ENCODE assay signal across 18 cellular contexts in genomic region chrX:132120913-132121312, GRCh38. TPM values are rescaled to one million over a fixed set of nuclear protein-coding genes. Genes with fewer than 3 reads are reported as not detected.
DNase-seq lines count a peak whose midpoint lies in the region; ATAC-seq, FAIRE-seq and TF ChIP-seq lines count a peak whose summit lies in the region.
"Had no signal": no experiment of that assay in that cellular context is flagged by ENCODE, and none has a peak within 500 bp of the region (broad histone marks: within the 10 kb centered on the region; RNA-seq: fewer than 3 reads in every experiment).

No MANE protein-coding gene starts in this region.

- H2BK120ac ChIP-seq in neuronal stem cell (ENCODE audit: low read depth, low read length), result no peak overlapping the region

- CTCF ChIA-PET in K562 (lab: Yijun Ruan, JAX; ENCODE audit: low intra/inter-chr PET ratio), result no interaction called here

- H3K36me3 ChIP-seq in K562 (ENCODE audit: control insufficient read depth, insufficient read depth, low read length) (no peaks in the 10 kb centered on the region), neuronal stem cell (replicated peaks in 1 of 2; ENCODE audit: control insufficient read depth in 2 of 2, insufficient read depth in 2 of 2, low read length in 2 of 2) (no peaks in the 10 kb centered on the region), uterus (no peaks in the 10 kb centered on the region)

- H3K4me2 ChIP-seq in K562 (ENCODE audit: insufficient read depth, low read length), result no peak overlapping the region
- no peak overlapping the region for H3K4me2 ChIP-seq in neuronal stem cell (ENCODE audit: insufficient read depth, low read length, poor library complexity, severe bottlenecking)

- TF ChIP-seq CTCF in C4-2B (conservative IDR thresholded peaks at IDR 0.05) (no peak), K562 (IDR thresholded peaks at IDR 0.05 in 2 of 3, conservative IDR thresholded peaks at IDR 0.05 in 1 of 3; ENCODE audit: insufficient read depth in 2 of 3, low read depth in 1 of 3, low read length in 3 of 3) (no peak), uterus (IDR thresholded peaks at IDR 0.05) (no peak)

- no peak for FAIRE-seq in K562 (lab: Jason Lieb, UNC)
- FAIRE-seq: A204.1, H54 had no signal

- H2AFZ ChIP-seq in K562 (ENCODE audit: low read depth, low read length), result no peak overlapping the region
- no peak overlapping the region for H2AFZ ChIP-seq in neuronal stem cell (ENCODE audit: low read length)
- H2AFZ ChIP-seq: GM23248 had no signal

- H3K14ac ChIP-seq in neuronal stem cell (ENCODE audit: low read length), result no peak overlapping the region

- TF ChIP-seq EP300 in K562 (IDR thresholded peaks at IDR 0.05; ENCODE audit: low read length), result no peak

- H4K91ac ChIP-seq in neuronal stem cell (ENCODE audit: low read depth, low read length, poor library complexity), result no peak overlapping the region

- TF ChIP-seq RAD21 in K562 (CRISPR knock-in tag; conservative IDR thresholded peaks at IDR 0.05 in 1 of 2, IDR thresholded peaks at IDR 0.05 in 1 of 2), result no peak

- 3% methylated on average over 3 of the region's 4 CpGs for WGBS in K562 (ENCODE audit: insufficient coverage, low coverage, missing lambda C conversion rate)
- whole genome bisulfite sequencing in neuronal stem cell (ENCODE audit: extremely low coverage in 2 of 2, insufficient read length in 2 of 2, insufficient replicate concordance in 1 of 2), 2 donors, result no CpG with 5 or more reads among the region's 4 CpGs

- H3K4me3 ChIP-seq in K562, result no peak overlapping the region
- no peak overlapping the region for H3K4me3 ChIP-seq in neuronal stem cell (ENCODE audit: low read length in 2 of 2)
- no peak overlapping the region for H3K4me3 ChIP-seq in uterus
- H3K4me3 ChIP-seq: GM23248 had no signal

- DNase-seq in K562 (ENCODE audit: extremely low read depth in 1 of 4, low spot score in 3 of 4) (no peak), neuronal stem cell (ENCODE audit: low spot score) (no peak), uterus (no peak), NCI-H1694 (lab: John Stamatoyannopoulos, UW) (no peak)
- DNase-seq in activated naive CD4-positive, alpha-beta T cell treated with anti-CD3 and anti-CD28 coated beads, Interleukin-2, amount 50 U/mL, for 72 hours (ENCODE audit: low spot score in 2 of 2), result no peak
- DNase-seq: Caco-2; CD8-positive, alpha-beta memory T cell; DND-41; GDM1; GM23248; IMR-90 had no signal

- no peak overlapping the region for H2BK5ac ChIP-seq in neuronal stem cell (ENCODE audit: low read length)

- H3K27ac ChIP-seq in C4-2B (peak overlapping the region; percentile 51), K562 (ENCODE audit: extremely low read depth, low read depth, low read length) (no peak overlapping the region), neuronal stem cell (replicated peaks; ENCODE audit: low read length) (peak overlapping the region; percentile 94), uterus (peak overlapping the region; percentile 72 to 75)
- H3K27ac ChIP-seq: GM23248 had no signal

- POLR2A ChIA-PET in K562 (lab: Yijun Ruan, JAX), result no interaction called here

- H3K4ac ChIP-seq in neuronal stem cell (ENCODE audit: low read length), result no peak overlapping the region

- H3K9me1 ChIP-seq in K562 (ENCODE audit: control insufficient read depth, insufficient read depth, low read length), result no peaks in the 10 kb centered on the region

- no peaks in the 10 kb centered on the region for H3K36me3 Mint-ChIP-seq in activated naive CD4-positive, alpha-beta T cell treated with anti-CD3 and anti-CD28 coated beads, Interleukin-2, amount 50 U/mL, for 72 hours
- H3K36me3 Mint-ChIP-seq: CD8-positive, alpha-beta memory T cell had no signal

- no peak overlapping the region for H3K23ac ChIP-seq in neuronal stem cell (ENCODE audit: low read depth, low read length, poor library complexity)

- no peaks in the 10 kb centered on the region for H3K79me1 ChIP-seq in neuronal stem cell (ENCODE audit: low read depth, low read length)

- H3K9me3 Mint-ChIP-seq in activated naive CD4-positive, alpha-beta T cell treated with anti-CD3 and anti-CD28 coated beads, Interleukin-2, amount 50 U/mL, for 72 hours, result no peaks in the 10 kb centered on the region
- H3K9me3 Mint-ChIP-seq: CD8-positive, alpha-beta memory T cell had no signal

- H3K9ac ChIP-seq in K562 (ENCODE audit: insufficient read depth in 1 of 2, low read depth in 2 of 2, low read length in 2 of 2) (no peak overlapping the region), neuronal stem cell (ENCODE audit: low read depth, low read length, poor library complexity) (no peak overlapping the region)
- H3K9ac ChIP-seq: GM23248 had no signal

- TF ChIP-seq POLR2A in K562 (conservative IDR thresholded peaks at IDR 0.05) (no peak), uterus (IDR thresholded peaks at IDR 0.05) (no peak)

- BruUV-seq in K562 (replicated peaks; lab: Mats Ljungman, UMichigan), result no TSS peak

- no peak overlapping the region for H3K27ac Mint-ChIP-seq in activated naive CD4-positive, alpha-beta T cell treated with anti-CD3 and anti-CD28 coated beads, Interleukin-2, amount 50 U/mL, for 72 hours
- H3K27ac Mint-ChIP-seq: CD8-positive, alpha-beta memory T cell had no signal

- no peaks in the 10 kb centered on the region; a peak in 1 of 5 replicates for H3K4me1 ChIP-seq in K562 (replicated peaks in 1 of 2; ENCODE audit: control insufficient read depth in 2 of 2, insufficient read depth in 2 of 2, low read length in 2 of 2)
- H3K4me1 ChIP-seq in neuronal stem cell (ENCODE audit: control insufficient read depth in 2 of 2, insufficient read depth in 1 of 2, low read depth in 1 of 2, low read length in 2 of 2), result peaks cover 5 to 12% of the 10 kb centered on the region in 2 donors
- H3K4me1 ChIP-seq in uterus, result no peaks in the 10 kb centered on the region

- intact Hi-C loops in K562 (cut with micrococcal nuclease), result no loop called here
- intact Hi-C loops in uterus (cut with DNase I; ENCODE audit: low total_unique reads), result no loop called here

- no peaks in the 10 kb centered on the region for H4K20me1 ChIP-seq in K562 (replicated peaks; ENCODE audit: control insufficient read depth, insufficient read depth, low read length)

- H2BK12ac ChIP-seq in neuronal stem cell (ENCODE audit: low read length), result no peak overlapping the region

- no peak overlapping the region for H2AK5ac ChIP-seq in neuronal stem cell (ENCODE audit: low read depth, low read length)

- H3K9me3 ChIP-seq in K562 (replicated peaks; ENCODE audit: control insufficient read depth, insufficient read depth, low read depth, low read length) (no peaks in the 10 kb centered on the region), neuronal stem cell (replicated peaks in 1 of 2; ENCODE audit: control insufficient read depth in 2 of 2, insufficient read depth in 1 of 2, low read depth in 1 of 2, low read length in 2 of 2) (no peaks in the 10 kb centered on the region), uterus (no peaks in the 10 kb centered on the region)
- H3K9me3 ChIP-seq: Caco-2 had no signal

- no peaks in the 10 kb centered on the region for H3K79me2 ChIP-seq in K562 (ENCODE audit: control insufficient read depth, insufficient read depth, low read length)

- no peak overlapping the region for H3K18ac ChIP-seq in neuronal stem cell (ENCODE audit: low read length)

- no peak overlapping the region for H2BK15ac ChIP-seq in neuronal stem cell (ENCODE audit: low read length)

- in situ Hi-C loops in K562 (cut with MboI), result no loop called here

- H3K27me3 ChIP-seq in K562 (ENCODE audit: control insufficient read depth in 2 of 2, insufficient read depth in 2 of 2, low read length in 2 of 2), result no peaks in the 10 kb centered on the region; a peak in 1 of 5 replicates
- H3K27me3 ChIP-seq in neuronal stem cell (ENCODE audit: control insufficient read depth in 3 of 3, insufficient read depth in 3 of 3, low read depth in 1 of 3, low read length in 3 of 3), result peaks cover 0 to 29% (median 0%) of the 10 kb centered on the region in 3 experiments
- no peaks in the 10 kb centered on the region for H3K27me3 ChIP-seq in uterus

- no peak for ATAC-seq in K562
- ATAC-seq in GM18907 (IDR thresholded peaks at IDR 0.05; ENCODE audit: unreplicated experiment), result no peak
- no peak for ATAC-seq in activated naive CD4-positive, alpha-beta T cell treated with anti-CD3 and anti-CD28 coated beads, Interleukin-2, amount 50 U/mL, for 72 hours
- ATAC-seq: HCT116 had no signal

- H4K8ac ChIP-seq in neuronal stem cell (ENCODE audit: low read depth, low read length), result no peak overlapping the region

TF ChIP-seq in K562, 482 proteins besides CTCF, POLR2A, EP300 and RAD21:
- peak; percentile 60 for TF ChIP-seq ZFP36 (IDR thresholded peaks at IDR 0.05; ENCODE audit: low read depth, low read length, partially characterized antibody)
- no peak for TF ChIP-seq STAT5B (CRISPR knock-in tag; IDR thresholded peaks at IDR 0.05)
TF ChIP-seq in K562: peak in this region for 1.

RNA-seq across cellular contexts. Expression of gene FRMD7, which starts 6.9 kb away (rescaled TPM):
- not detected in 2 replicates for total RNA-seq in K562 (2011; cell fraction: chromatin; rRNA removed; ENCODE audit: low replicate concordance)
- not detected in 2 replicates for total RNA-seq in K562 (2011; cell fraction: nucleolus; rRNA removed)
- not detected in 2 replicates for total RNA-seq in K562 (2011; cell fraction: nucleoplasm; rRNA removed)
- total RNA-seq in K562 (2014; rRNA removed) (not detected in 2 replicates), K562 (2014; rRNA removed; fragmentation: Illumina TruSeq; extraction: Trizol) (not detected in 2 replicates), K562 (2015; rRNA removed; fragmentation: Illumina TruSeq; extraction: Trizol) (not detected in 2 replicates), K562 (2021) (not detected in 2 replicates), uterus (1 to 10 TPM; 1.6 to 5.9 (median 3.9) TPM)
- polyA plus RNA-seq in K562 (2011; rRNA removed) (not detected in 2 replicates), K562 (2014; fragmentation: Illumina TruSeq; extraction: Trizol) (not detected in 2 replicates), K562 (2014; fragmentation: Nextera tagmentation; extraction: Ambion mirVana) (under 1 TPM in 1 of 2 experiments, not detected in 1; 0.06 TPM), K562 (2014; rRNA removed) (0.09 TPM in 1 of 2 replicates, not detected in the other)
- not detected in 2 replicates for polyA plus RNA-seq in K562 (2011; cell fraction: cytosol; rRNA removed)
- not detected in 2 replicates for polyA plus RNA-seq in K562 (2011; cell fraction: nucleus; rRNA removed)
- not detected in 2 replicates for polyA plus RNA-seq in K562 (2012)
- not detected in 2 replicates for polyA minus RNA-seq in K562 (2011; rRNA and poly(A)+ RNA removed)
- polyA minus RNA-seq in K562 (2011; cell fraction: cytosol; rRNA and poly(A)+ RNA removed), result not detected in 2 replicates
- not detected in 2 replicates for polyA minus RNA-seq in K562 (2011; cell fraction: nucleus; rRNA and poly(A)+ RNA removed)
- not detected for polyA plus RNA-seq in neuronal stem cell (2013, experiment 1 of 2)
- not detected for polyA plus RNA-seq in neuronal stem cell (2013, experiment 2 of 2)
- not detected for total RNA-seq in activated naive CD4-positive, alpha-beta T cell treated with anti-CD3 and anti-CD28 coated beads, Interleukin-2, amount 50 U/mL, for 72 hours
- total RNA-seq: Caco-2; CD8-positive, alpha-beta memory T cell; IMR-90 had no signal
- polyA plus RNA-seq: AG04450; BJ; CD8-positive, alpha-beta memory T cell; GM23248; IMR-90 had no signal
